Comparison of ENCODE assay signal across 19 cellular contexts in genomic region chr6:96888745-96889144, GRCh38. TPM values are rescaled to one million over a fixed set of nuclear protein-coding genes. Genes with fewer than 3 reads are reported as not detected.
A peak's percentile ranks its signal among the peaks of the same experiment; 100 is the strongest.
DNase-seq lines count a peak whose midpoint lies in the region; ATAC-seq, FAIRE-seq and TF ChIP-seq lines count a peak whose summit lies in the region.
"Had no signal": no experiment of that assay in that cellular context is flagged by ENCODE, and none has a peak within 500 bp of the region (broad histone marks: within the 10 kb centered on the region; RNA-seq: fewer than 3 reads in every experiment).

No MANE protein-coding gene starts in this region.

- H3K79me2 ChIP-seq in Karpas-422 (ENCODE audit: low read length) = no peaks in the 10 kb centered on the region
- peaks cover 8% of the 10 kb centered on the region for H3K79me2 ChIP-seq in K562 (ENCODE audit: control insufficient read depth, insufficient read depth, low read length)

- WGBS in K562 (ENCODE audit: insufficient coverage, low coverage, missing lambda C conversion rate) = 15% methylated on average over 5 of the region's 5 CpGs

- no peak overlapping the region for H3K4me3 ChIP-seq in CD4-positive, CD25-positive, alpha-beta regulatory T cell (ENCODE audit: low read depth, low read length)
- H3K4me3 ChIP-seq in Karpas-422 (ENCODE audit: low read length) (no peak overlapping the region), K562 (no peak overlapping the region)
- H3K4me3 ChIP-seq: BLaER1 had no signal

- TF ChIP-seq RAD21 in K562 (CRISPR knock-in tag; conservative IDR thresholded peaks at IDR 0.05 in 1 of 2, IDR thresholded peaks at IDR 0.05 in 1 of 2) = no peak

- no peaks in the 10 kb centered on the region for H3K9me2 ChIP-seq in Karpas-422 (replicated peaks; ENCODE audit: insufficient read depth, low read length)

- H3K9ac ChIP-seq in Karpas-422 (ENCODE audit: low read length) (no peak overlapping the region), K562 (ENCODE audit: insufficient read depth in 1 of 2, low read depth in 2 of 2, low read length in 2 of 2) (no peak overlapping the region)
- H3K9ac ChIP-seq: BLaER1 had no signal

- TF ChIP-seq EP300 in K562 (IDR thresholded peaks at IDR 0.05; ENCODE audit: low read length) = no peak

- no peaks in the 10 kb centered on the region for H3K9me3 ChIP-seq in CD4-positive, CD25-positive, alpha-beta regulatory T cell (ENCODE audit: control insufficient read depth in 2 of 2, low read length in 2 of 2)
- H3K9me3 ChIP-seq in Karpas-422 (ENCODE audit: low read length) (no peaks in the 10 kb centered on the region), K562 (replicated peaks; ENCODE audit: control insufficient read depth, insufficient read depth, low read depth, low read length) (no peaks in the 10 kb centered on the region)
- H3K9me3 ChIP-seq: BE2C, BLaER1, Caco-2 had no signal

- CTCF ChIA-PET in K562 (lab: Yijun Ruan, JAX; ENCODE audit: low intra/inter-chr PET ratio) = no interaction called here

- no peak overlapping the region for H3K4me3 Mint-ChIP-seq in CD4-positive, CD25-positive, alpha-beta regulatory T cell
- H3K4me3 Mint-ChIP-seq: CD14-positive monocyte; CD4-positive, alpha-beta T cell; CD8-positive, alpha-beta T cell had no signal

- TF ChIP-seq POLR2A in K562 (conservative IDR thresholded peaks at IDR 0.05) = no peak

- no peaks in the 10 kb centered on the region for H3K4me1 ChIP-seq in CD4-positive, CD25-positive, alpha-beta regulatory T cell (ENCODE audit: control insufficient read depth, insufficient read depth, low read length, poor library complexity, severe bottlenecking)
- H3K4me1 ChIP-seq in Karpas-422 (ENCODE audit: low read length) (peaks cover 11% of the 10 kb centered on the region), K562 (replicated peaks in 1 of 2; ENCODE audit: control insufficient read depth in 2 of 2, insufficient read depth in 2 of 2, low read length in 2 of 2) (no peaks in the 10 kb centered on the region)
- H3K4me1 ChIP-seq: BE2C, Caco-2 had no signal

- H2AFZ ChIP-seq in Karpas-422 (ENCODE audit: low read length) (no peak overlapping the region), K562 (ENCODE audit: low read depth, low read length) (no peak overlapping the region)

- H3K27ac ChIP-seq in CD4-positive, CD25-positive, alpha-beta regulatory T cell (ENCODE audit: insufficient read depth, low read length, poor library complexity, severe bottlenecking) = no peak overlapping the region
- no peak overlapping the region for H3K27ac ChIP-seq in Karpas-422 (ENCODE audit: low read length)
- no peak overlapping the region for H3K27ac ChIP-seq in K562 (ENCODE audit: extremely low read depth, low read depth, low read length)
- H3K27ac ChIP-seq: BLaER1 had no signal

- peaks cover 35% of the 10 kb centered on the region for H3K36me3 ChIP-seq in CD4-positive, CD25-positive, alpha-beta regulatory T cell (ENCODE audit: control insufficient read depth, insufficient read depth, low read length)
- peaks cover 34% of the 10 kb centered on the region for H3K36me3 ChIP-seq in Karpas-422 (ENCODE audit: insufficient read depth, low read length)
- peaks cover 34% of the 10 kb centered on the region for H3K36me3 ChIP-seq in K562 (ENCODE audit: control insufficient read depth, insufficient read depth, low read length)

- H3K9me3 Mint-ChIP-seq in CD4-positive, CD25-positive, alpha-beta regulatory T cell = no peaks in the 10 kb centered on the region
- H3K9me3 Mint-ChIP-seq: CD14-positive monocyte; CD4-positive, alpha-beta T cell; CD8-positive, alpha-beta T cell had no signal

- no peaks in the 10 kb centered on the region for H3K27me3 Mint-ChIP-seq in CD4-positive, CD25-positive, alpha-beta regulatory T cell
- H3K27me3 Mint-ChIP-seq: CD4-positive, alpha-beta T cell had no signal

- H3K27me3 ChIP-seq in CD4-positive, CD25-positive, alpha-beta regulatory T cell (ENCODE audit: control insufficient read depth, insufficient read depth, low read length) = no peaks in the 10 kb centered on the region
- H3K27me3 ChIP-seq in Karpas-422 (ENCODE audit: low read length) = no peaks in the 10 kb centered on the region
- no peaks in the 10 kb centered on the region; a peak in 1 of 5 replicates for H3K27me3 ChIP-seq in K562 (ENCODE audit: control insufficient read depth in 2 of 2, insufficient read depth in 2 of 2, low read length in 2 of 2)
- H3K27me3 ChIP-seq: BE2C, BLaER1 had no signal

- no peak overlapping the region for H3K4me2 ChIP-seq in Karpas-422 (ENCODE audit: low read depth, low read length, poor library complexity, severe bottlenecking)
- no peak overlapping the region for H3K4me2 ChIP-seq in K562 (ENCODE audit: insufficient read depth, low read length)
- H3K4me2 ChIP-seq: BLaER1 had no signal

- BruUV-seq in K562 (replicated peaks; lab: Mats Ljungman, UMichigan) = no TSS peak

- no peak for ATAC-seq in CD4-positive, CD25-positive, alpha-beta regulatory T cell (ENCODE audit: low read depth in 2 of 2)
- ATAC-seq in K562 = peak; percentile 52
- ATAC-seq: CD8-positive, alpha-beta T cell had no signal

- no peak for DNase-seq in CD4-positive, CD25-positive, alpha-beta regulatory T cell
- peak; percentile 35 for DNase-seq in Karpas-422
- DNase-seq in K562 (ENCODE audit: extremely low read depth in 1 of 4, low spot score in 3 of 4) = no peak
- DNase-seq in OCI-M1 (lab: John Stamatoyannopoulos, UW) = no peak
- no peak for DNase-seq in stimulated activated CD4-positive, alpha-beta T cell treated with anti-CD3 and anti-CD28 coated beads, Interleukin-1b, Interleukin-23, amount 100 ng/mL, for 48 hours
- DNase-seq: 8988T; ACHN; BE2C; C1 segment of cervical spinal cord; Caco-2; Calu3; CD4-positive, alpha-beta T cell; CD8-positive, alpha-beta T cell; DMS79 treated with DMSO at 0.1 percent for 48 hours; GF-D8 had no signal

- FAIRE-seq in K562 (lab: Jason Lieb, UNC) = no peak
- FAIRE-seq: GM12891, GM19239 had no signal

- H4K20me1 ChIP-seq in Karpas-422 (ENCODE audit: insufficient read depth, low read depth, low read length) = peaks cover 13% of the 10 kb centered on the region; the same call in 1 of the 2 replicates
- no peaks in the 10 kb centered on the region for H4K20me1 ChIP-seq in K562 (replicated peaks; ENCODE audit: control insufficient read depth, insufficient read depth, low read length)

- H3K36me3 Mint-ChIP-seq in CD4-positive, CD25-positive, alpha-beta regulatory T cell = peaks cover 22% of the 10 kb centered on the region

- peak overlapping the region in 2 of 3 donors; percentile 7 to 50 for H3K27ac Mint-ChIP-seq in CD4-positive, CD25-positive, alpha-beta regulatory T cell
- H3K27ac Mint-ChIP-seq: CD14-positive monocyte; CD4-positive, alpha-beta T cell; CD8-positive, alpha-beta T cell had no signal

- H3K9me1 ChIP-seq in K562 (ENCODE audit: control insufficient read depth, insufficient read depth, low read length) = no peaks in the 10 kb centered on the region

- peaks cover 4 to 13% (median 5%) of the 10 kb centered on the region in 4 donors for H3K4me1 Mint-ChIP-seq in CD4-positive, CD25-positive, alpha-beta regulatory T cell

- in situ Hi-C loops in K562 (cut with MboI) = no loop called here

- intact Hi-C loops in K562 (cut with micrococcal nuclease) = loop anchor here (10.0 kb wide), 1 partner anchor 344 kb away; no protein-coding TSS in a partner anchor

- POLR2A ChIA-PET in K562 (lab: Yijun Ruan, JAX) = no interaction called here

- no peak for TF ChIP-seq CTCF in K562 (IDR thresholded peaks at IDR 0.05 in 2 of 3, conservative IDR thresholded peaks at IDR 0.05 in 1 of 3; ENCODE audit: insufficient read depth in 2 of 3, low read depth in 1 of 3, low read length in 3 of 3)

RNA-seq across cellular contexts. Expression of gene NDUFAF4, which starts 8.9 kb away (rescaled TPM):
- total RNA-seq in CD4-positive, CD25-positive, alpha-beta regulatory T cell = 25.6 TPM
- polyA plus RNA-seq in CD4-positive, CD25-positive, alpha-beta regulatory T cell = 10 to 100 TPM; 64.2 to 88.7 (median 71.9) TPM
- total RNA-seq in Karpas-422 (2014; rRNA removed; shearing (Covaris generic); ENCODE audit: low replicate concordance) = 45.5 and 50.8 TPM in 2 replicates
- total RNA-seq in K562 (2011; cell fraction: chromatin; rRNA removed; ENCODE audit: low replicate concordance) = 7.0 and 13.0 TPM in 2 replicates
- total RNA-seq in K562 (2011; cell fraction: nucleolus; rRNA removed) = 5.3 and 5.7 TPM in 2 replicates
- total RNA-seq in K562 (2011; cell fraction: nucleoplasm; rRNA removed) = 8.4 and 12.9 TPM in 2 replicates
- total RNA-seq in K562 (2014; rRNA removed) (45.0 and 54.0 TPM in 2 replicates), K562 (2014; rRNA removed; fragmentation: Illumina TruSeq; extraction: Trizol) (151 and 180 TPM in 2 replicates), K562 (2015; rRNA removed; fragmentation: Illumina TruSeq; extraction: Trizol) (100 and 111 TPM in 2 replicates), K562 (2021) (127 and 142 TPM in 2 replicates)
- polyA plus RNA-seq in K562 (2011; rRNA removed) (146 and 171 TPM in 2 replicates), K562 (2014; fragmentation: Illumina TruSeq; extraction: Trizol) (106 and 136 TPM in 2 replicates), K562 (2014; fragmentation: Nextera tagmentation; extraction: Ambion mirVana) (100 to 1,000 TPM; 361 to 418 TPM), K562 (2014; rRNA removed) (115 and 117 TPM in 2 replicates)
- 16.7 and 34.7 TPM in 2 replicates for polyA plus RNA-seq in K562 (2011; cell fraction: cytosol; rRNA removed)
- 11.1 and 19.6 TPM in 2 replicates for polyA plus RNA-seq in K562 (2011; cell fraction: nucleus; rRNA removed)
- polyA plus RNA-seq in K562 (2012) = 77.0 and 108 TPM in 2 replicates
- polyA minus RNA-seq in K562 (2011; rRNA and poly(A)+ RNA removed) = 37.5 and 40.5 TPM in 2 replicates
- polyA minus RNA-seq in K562 (2011; cell fraction: cytosol; rRNA and poly(A)+ RNA removed) = 36.0 and 36.3 TPM in 2 replicates
- polyA minus RNA-seq in K562 (2011; cell fraction: nucleus; rRNA and poly(A)+ RNA removed) = 6.6 and 15.2 TPM in 2 replicates

RNA-seq across cellular contexts. Expression of gene KLHL32, which starts 35.8 kb away (rescaled TPM):
- total RNA-seq in CD4-positive, CD25-positive, alpha-beta regulatory T cell = 1.6 TPM
- 1 to 10 TPM; 1.1 to 2.3 (median 1.6) TPM for polyA plus RNA-seq in CD4-positive, CD25-positive, alpha-beta regulatory T cell
- 0.04 and 0.07 TPM in 2 replicates for total RNA-seq in Karpas-422 (2014; rRNA removed; shearing (Covaris generic); ENCODE audit: low replicate concordance)
- 1.7 and 2.6 TPM in 2 replicates for total RNA-seq in K562 (2011; cell fraction: chromatin; rRNA removed; ENCODE audit: low replicate concordance)
- total RNA-seq in K562 (2011; cell fraction: nucleolus; rRNA removed) = 0.92 and 1.0 TPM in 2 replicates
- 1.8 and 2.4 TPM in 2 replicates for total RNA-seq in K562 (2011; cell fraction: nucleoplasm; rRNA removed)
- total RNA-seq in K562 (2014; rRNA removed) (0.59 and 0.86 TPM in 2 replicates), K562 (2014; rRNA removed; fragmentation: Illumina TruSeq; extraction: Trizol) (0.57 and 0.58 TPM in 2 replicates), K562 (2015; rRNA removed; fragmentation: Illumina TruSeq; extraction: Trizol) (0.34 and 0.58 TPM in 2 replicates), K562 (2021) (0.55 and 0.81 TPM in 2 replicates)
- polyA plus RNA-seq in K562 (2011; rRNA removed) (0.60 and 1.5 TPM in 2 replicates), K562 (2014; fragmentation: Illumina TruSeq; extraction: Trizol) (0.39 and 0.49 TPM in 2 replicates), K562 (2014; fragmentation: Nextera tagmentation; extraction: Ambion mirVana) (under 1 TPM; 0.53 to 0.69 TPM), K562 (2014; rRNA removed) (0.25 and 1.3 TPM in 2 replicates)
- 0.78 and 1.3 TPM in 2 replicates for polyA plus RNA-seq in K562 (2011; cell fraction: cytosol; rRNA removed)
- 1.1 and 1.6 TPM in 2 replicates for polyA plus RNA-seq in K562 (2011; cell fraction: nucleus; rRNA removed)
- 0.40 and 0.62 TPM in 2 replicates for polyA plus RNA-seq in K562 (2012)
- polyA minus RNA-seq in K562 (2011; rRNA and poly(A)+ RNA removed) = 2.0 and 2.2 TPM in 2 replicates
- polyA minus RNA-seq in K562 (2011; cell fraction: cytosol; rRNA and poly(A)+ RNA removed) = 0.48 TPM in 1 of 2 replicates, not detected in the other
- polyA minus RNA-seq in K562 (2011; cell fraction: nucleus; rRNA and poly(A)+ RNA removed) = 2.2 and 5.2 TPM in 2 replicates
- polyA plus RNA-seq: CD14-positive monocyte had no signal

RNA-seq across cellular contexts. Expression of gene GPR63, which starts 51.5 kb away (rescaled TPM):
- 0.10 TPM for total RNA-seq in CD4-positive, CD25-positive, alpha-beta regulatory T cell
- polyA plus RNA-seq in CD4-positive, CD25-positive, alpha-beta regulatory T cell = under 1 TPM in 2 of 4 donors, not detected in 2; 0.07 to 0.11 TPM
- not detected in 2 replicates for total RNA-seq in Karpas-422 (2014; rRNA removed; shearing (Covaris generic); ENCODE audit: low replicate concordance)
- total RNA-seq in K562 (2011; cell fraction: chromatin; rRNA removed; ENCODE audit: low replicate concordance) = 4.7 and 10.4 TPM in 2 replicates
- total RNA-seq in K562 (2011; cell fraction: nucleolus; rRNA removed) = 2.8 and 3.4 TPM in 2 replicates
- 10.4 and 17.1 TPM in 2 replicates for total RNA-seq in K562 (2011; cell fraction: nucleoplasm; rRNA removed)
- total RNA-seq in K562 (2014; rRNA removed) (1.6 and 2.3 TPM in 2 replicates), K562 (2014; rRNA removed; fragmentation: Illumina TruSeq; extraction: Trizol) (4.4 and 4.7 TPM in 2 replicates), K562 (2015; rRNA removed; fragmentation: Illumina TruSeq; extraction: Trizol) (2.9 and 3.4 TPM in 2 replicates), K562 (2021) (3.6 and 3.7 TPM in 2 replicates)
- polyA plus RNA-seq in K562 (2011; rRNA removed) (4.5 and 4.7 TPM in 2 replicates), K562 (2014; fragmentation: Illumina TruSeq; extraction: Trizol) (3.7 and 5.1 TPM in 2 replicates), K562 (2014; fragmentation: Nextera tagmentation; extraction: Ambion mirVana) (1 to 10 TPM; 2.1 to 2.5 TPM), K562 (2014; rRNA removed) (3.7 and 4.3 TPM in 2 replicates)
- 2.4 and 4.2 TPM in 2 replicates for polyA plus RNA-seq in K562 (2011; cell fraction: cytosol; rRNA removed)
- polyA plus RNA-seq in K562 (2011; cell fraction: nucleus; rRNA removed) = 6.6 and 6.7 TPM in 2 replicates
- polyA plus RNA-seq in K562 (2012) = 1.9 and 2.2 TPM in 2 replicates
- polyA minus RNA-seq in K562 (2011; rRNA and poly(A)+ RNA removed) = 4.4 and 5.5 TPM in 2 replicates
- 2.6 and 3.4 TPM in 2 replicates for polyA minus RNA-seq in K562 (2011; cell fraction: cytosol; rRNA and poly(A)+ RNA removed)
- 3.1 and 3.8 TPM in 2 replicates for polyA minus RNA-seq in K562 (2011; cell fraction: nucleus; rRNA and poly(A)+ RNA removed)
- total RNA-seq: CD8-positive, alpha-beta T cell had no signal
